In genomic region chr19:18650468-18651001, GRCh38 we compare ENCODE assay signal across 10 cellular contexts. TPM values are rescaled to one million over a fixed set of nuclear protein-coding genes. Genes with fewer than 3 reads are reported as not detected.
DNase-seq lines count a peak whose midpoint lies in the region; ATAC-seq and TF ChIP-seq lines count a peak whose summit lies in the region.
"Had no signal": no experiment of that assay in that cellular context is flagged by ENCODE, and none has a peak within 500 bp of the region (broad histone marks: within the 10 kb centered on the region; RNA-seq: fewer than 3 reads in every experiment).

No MANE protein-coding gene starts in this region.

- no TSS peak for BruUV-seq in Caco-2 (replicated peaks; lab: Mats Ljungman, UMichigan)

- TF ChIP-seq CTCF in BJ (IDR thresholded peaks at IDR 0.05; ENCODE audit: insufficient read depth, low read depth, low read length) (no peak), astrocyte of the spinal cord (IDR thresholded peaks at IDR 0.05; ENCODE audit: low read depth, low read length) (no peak), right atrium auricular region (IDR thresholded peaks at IDR 0.05) (no peak), Caco-2 (IDR thresholded peaks at IDR 0.05; ENCODE audit: insufficient read depth in 1 of 2, low read depth in 1 of 2, low read length in 1 of 2, severe bottlenecking in 1 of 2, unreplicated experiment in 1 of 2) (no peak)

- no peak overlapping the region for H3K27ac Mint-ChIP-seq in Caco-2 (ENCODE audit: unreplicated experiment)
- H3K27ac Mint-ChIP-seq: activated CD8-positive, alpha-beta T cell treated with anti-CD3 and anti-CD28 coated beads, Interleukin-2, amount 10 ng/mL, durations not matched to agents 7 days and 5 days had no signal

- no peak overlapping the region for H3K4me3 ChIP-seq in BJ (ENCODE audit: low read depth, low read length)
- no peak overlapping the region for H3K4me3 ChIP-seq in astrocyte of the spinal cord (ENCODE audit: low read depth, low read length)
- H3K4me3 ChIP-seq in right atrium auricular region: peak overlapping the region in 1 of 2 donors; percentile 33
- no peak overlapping the region for H3K4me3 ChIP-seq in Caco-2 (ENCODE audit: low read depth, low read length)

- no peaks in the 10 kb centered on the region for H3K27me3 Mint-ChIP-seq in Caco-2 (ENCODE audit: insufficient read depth, unreplicated experiment)
- H3K27me3 Mint-ChIP-seq: CD8-positive, alpha-beta memory T cell had no signal

- no peak overlapping the region for H3K4me3 Mint-ChIP-seq in Caco-2 (ENCODE audit: unreplicated experiment)
- H3K4me3 Mint-ChIP-seq: activated CD8-positive, alpha-beta T cell treated with anti-CD3 and anti-CD28 coated beads, Interleukin-2, amount 10 ng/mL, durations not matched to agents 7 days and 5 days had no signal

- H3K36me3 Mint-ChIP-seq in Caco-2 (ENCODE audit: insufficient read depth, unreplicated experiment): peaks cover 5% of the 10 kb centered on the region

- in situ Hi-C loops in astrocyte of the spinal cord (cut with HindIII; ENCODE audit: low sequenced_read_pairs): no loop called here

- H3K27ac ChIP-seq in right atrium auricular region: peak overlapping the region; percentile 76 to 87

- H3K4me1 ChIP-seq in right atrium auricular region (peaks cover 0 to 51% of the 10 kb centered on the region in 2 donors), Caco-2 (no peaks in the 10 kb centered on the region)

- H3K9me3 ChIP-seq in right atrium auricular region (no peaks in the 10 kb centered on the region), Caco-2 (no peaks in the 10 kb centered on the region)

- peaks cover 6% of the 10 kb centered on the region for H3K9me3 Mint-ChIP-seq in Caco-2 (ENCODE audit: unreplicated experiment)

- CTCF ChIA-PET in BJ (lab: Yijun Ruan, JAX) (interaction anchor here (1.0 kb wide), 1 partner anchor 55 kb away, joined by 4 read pairs; no protein-coding TSS in a partner anchor), Caco-2 (lab: Charles Lee) (no interaction called here)

- H3K36me3 ChIP-seq in BJ (ENCODE audit: control insufficient read depth, insufficient read depth, low read length) (no peaks in the 10 kb centered on the region; the same call in 1 of the 2 replicates), right atrium auricular region (no peaks in the 10 kb centered on the region), Caco-2 (ENCODE audit: control insufficient read depth, insufficient read depth, low read length) (no peaks in the 10 kb centered on the region; the same call in 1 of the 2 replicates)

- H3K4me1 Mint-ChIP-seq in Caco-2 (ENCODE audit: low read depth, unreplicated experiment): no peaks in the 10 kb centered on the region

- DNase-seq in BJ (ENCODE audit: low read depth): peak; percentile 70
- peak; percentile 75 for DNase-seq in astrocyte of the spinal cord (ENCODE audit: low read depth, low spot score)
- peak; percentile 98 for DNase-seq in right atrium auricular region (ENCODE audit: low spot score)
- peak; percentile 98 for DNase-seq in posterior vena cava (ENCODE audit: low spot score)
- DNase-seq in nucleus accumbens (lab: John Stamatoyannopoulos, UW): no peak
- no peak for DNase-seq in Caco-2
- no peak for DNase-seq in activated CD8-positive, alpha-beta memory T cell treated with anti-CD3 and anti-CD28 coated beads, Interleukin-2, amount 50 U/mL, for 4 hours
- DNase-seq: activated CD8-positive, alpha-beta T cell treated with anti-CD3 and anti-CD28 coated beads, Interleukin-2, amount 10 ng/mL, durations not matched to agents 7 days and 5 days; CD8-positive, alpha-beta memory T cell had no signal

- POLR2A ChIA-PET in BJ (lab: Charles Lee) (no interaction called here), Caco-2 (lab: Charles Lee) (no interaction called here)

- no peak for ATAC-seq in GM21515 (IDR thresholded peaks at IDR 0.05; ENCODE audit: unreplicated experiment)
- ATAC-seq: activated CD8-positive, alpha-beta T cell treated with anti-CD3 and anti-CD28 coated beads, Interleukin-2, amount 10 ng/mL, durations not matched to agents 7 days and 5 days had no signal

- H3K27me3 ChIP-seq in BJ (ENCODE audit: control insufficient read depth, insufficient read depth, low read length): no peaks in the 10 kb centered on the region
- H3K27me3 ChIP-seq in right atrium auricular region: no peaks in the 10 kb centered on the region
- H3K27me3 ChIP-seq in Caco-2 (replicated peaks; ENCODE audit: control insufficient read depth, insufficient read depth, low read length): no peaks in the 10 kb centered on the region

- intact Hi-C loops in posterior vena cava (cut with DNase I): no loop called here
- intact Hi-C loops in Caco-2 (cut with micrococcal nuclease; ENCODE audit: unreplicated experiment): no loop called here

RNA-seq across cellular contexts. Expression of gene KLHL26, which starts 13.7 kb away (rescaled TPM):
- polyA plus RNA-seq in BJ (2011; rRNA removed): 0.91 and 2.3 TPM in 2 replicates
- polyA minus RNA-seq in BJ (2011; rRNA and poly(A)+ RNA removed): 0.90 and 0.98 TPM in 2 replicates
- 10 to 100 TPM in 1 of 2 donors, 1 to 10 TPM in 1; 5.7 to 11.3 TPM for total RNA-seq in right atrium auricular region
- total RNA-seq in posterior vena cava: 10 to 100 TPM; 14.5 to 17.6 TPM
- 7.9 and 9.8 TPM in 2 replicates for total RNA-seq in Caco-2 (2022)

RNA-seq across cellular contexts. Expression of gene CRTC1, which starts 32.9 kb away (rescaled TPM):
- polyA plus RNA-seq in BJ (2011; rRNA removed): 0.97 and 1.5 TPM in 2 replicates
- 0.62 and 1.4 TPM in 2 replicates for polyA minus RNA-seq in BJ (2011; rRNA and poly(A)+ RNA removed)
- 1 to 10 TPM; 4.0 to 5.8 TPM for total RNA-seq in right atrium auricular region
- 10 to 100 TPM in 1 of 2 donors, 1 to 10 TPM in 1; 9.3 to 15.7 TPM for total RNA-seq in posterior vena cava
- total RNA-seq in Caco-2 (2022): 12.0 and 13.8 TPM in 2 replicates

RNA-seq across cellular contexts. Expression of gene TMEM59L, which starts 37.9 kb away (rescaled TPM):
- polyA plus RNA-seq in BJ (2011; rRNA removed): 0.69 and 1.6 TPM in 2 replicates
- polyA minus RNA-seq in BJ (2011; rRNA and poly(A)+ RNA removed): 0.33 and 0.36 TPM in 2 replicates
- 1 to 10 TPM; 2.2 to 3.0 TPM for total RNA-seq in right atrium auricular region
- 10 to 100 TPM in 1 of 2 donors, 1 to 10 TPM in 1; 2.8 to 14.5 TPM for total RNA-seq in posterior vena cava
- 0.25 TPM in 1 of 2 replicates, not detected in the other for total RNA-seq in Caco-2 (2022)
- total RNA-seq: activated CD8-positive, alpha-beta T cell treated with anti-CD3 and anti-CD28 coated beads, Interleukin-2, amount 10 ng/mL, durations not matched to agents 7 days and 5 days; CD8-positive, alpha-beta memory T cell had no signal
- polyA plus RNA-seq: CD8-positive, alpha-beta memory T cell had no signal

RNA-seq across cellular contexts. Expression of gene CRLF1, which starts 43.9 kb away (rescaled TPM):
- 5.6 and 6.6 TPM in 2 replicates for polyA plus RNA-seq in BJ (2011; rRNA removed)
- 1.4 and 4.8 TPM in 2 replicates for polyA minus RNA-seq in BJ (2011; rRNA and poly(A)+ RNA removed)
- total RNA-seq in right atrium auricular region: 10 to 100 TPM; 71.8 to 73.9 TPM
- 100 to 1,000 TPM; 154 to 436 TPM for total RNA-seq in posterior vena cava
- 0.61 and 2.6 TPM in 2 replicates for total RNA-seq in Caco-2 (2022)
- total RNA-seq: activated CD8-positive, alpha-beta T cell treated with anti-CD3 and anti-CD28 coated beads, Interleukin-2, amount 10 ng/mL, durations not matched to agents 7 days and 5 days; CD8-positive, alpha-beta memory T cell had no signal
- polyA plus RNA-seq: CD8-positive, alpha-beta memory T cell had no signal

Comparison
In these comparisons a context has a peak if more than half of its experiments do, and no peak if none do; other contexts are left out.
1. DNase-seq: peak in BJ (single experiment), astrocyte of the spinal cord (single experiment), right atrium auricular region (single experiment) and posterior vena cava (single experiment); none in nucleus accumbens (0 of 56), Caco-2 (0 of 2) and activated CD8-positive, alpha-beta memory T cell treated with anti-CD3 and anti-CD28 coated beads, Interleukin-2, amount 50 U/mL, for 4 hours (single experiment).